In the genomic region with DNA sequence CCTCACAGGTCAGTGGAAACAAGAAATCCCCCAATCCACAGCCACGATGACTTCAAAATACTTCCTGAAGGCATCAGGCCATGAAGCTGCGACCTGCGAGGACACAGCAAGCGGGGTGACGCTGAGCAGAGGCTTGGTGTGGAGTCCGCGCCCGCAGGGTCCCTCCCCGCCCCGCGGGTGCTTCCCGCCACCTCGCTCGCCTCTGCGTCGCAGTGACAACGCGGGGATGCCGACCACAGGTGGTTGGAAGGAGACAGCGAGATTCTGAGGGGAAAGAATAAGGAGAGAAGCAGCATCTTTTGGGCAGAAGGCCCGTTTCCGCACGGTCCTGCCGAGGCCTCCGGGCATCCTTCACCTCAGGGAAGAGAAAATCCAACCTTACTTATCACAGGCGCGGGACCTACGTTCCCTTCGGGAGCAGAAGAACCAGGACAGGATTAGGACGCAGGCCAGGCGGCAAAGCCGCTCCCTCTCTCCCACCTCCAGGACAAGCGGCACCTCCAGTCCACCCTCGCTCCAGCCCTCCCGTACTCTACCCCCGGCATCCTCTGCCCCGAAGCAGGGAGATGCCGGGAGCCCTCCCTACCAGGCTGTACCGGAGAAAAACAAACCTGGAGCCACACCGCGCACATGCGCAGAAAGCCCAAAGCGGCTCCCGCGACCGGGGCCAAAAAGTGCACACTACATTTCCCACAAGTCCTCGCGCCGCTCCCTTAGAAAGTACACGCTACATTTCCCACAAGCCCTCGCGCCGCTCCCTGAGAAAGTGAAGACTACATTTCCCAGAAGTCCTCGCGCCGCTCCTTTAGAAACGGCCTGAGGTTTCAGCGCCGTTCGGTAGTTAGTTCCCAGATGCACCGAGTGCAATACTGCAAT, we compare ENCODE assay signal across 8 cellular contexts.
DNase-seq lines count a peak whose midpoint lies in the region; ATAC-seq and TF ChIP-seq lines count a peak whose summit lies in the region.

No MANE protein-coding gene starts in this region.

- peaks cover 0 to 15% (median 4%) of the 10 kb centered on the region in 4 donors for H3K4me1 ChIP-seq in Peyer's patch
- peaks cover 7 to 32% (median 12%) of the 10 kb centered on the region in 3 donors for H3K4me1 ChIP-seq in esophagus squamous epithelium
- H3K4me1 ChIP-seq in muscle layer of duodenum (ENCODE audit: control insufficient read depth in 1 of 2, insufficient read depth in 2 of 2, low read length in 2 of 2) = peaks cover 0 to 12% of the 10 kb centered on the region in 2 donors

- peak; percentile 95 for ATAC-seq in GM21825 (IDR thresholded peaks at IDR 0.05; ENCODE audit: unreplicated experiment)

- 0% methylated on average over 8 to 38 of the region's 61 CpGs for WGBS in esophagus squamous epithelium, 2 donors

- H3K27me3 ChIP-seq in Peyer's patch (no peaks in the 10 kb centered on the region), esophagus squamous epithelium (no peaks in the 10 kb centered on the region), muscle layer of duodenum (ENCODE audit: low read depth, low read length) (no peaks in the 10 kb centered on the region)

- DNase-seq in DMS79 treated with DMSO at 0.1 percent for 48 hours (lab: John Stamatoyannopoulos, UW) (peak; percentile 82), Peyer's patch (peak; percentile 95 to 99 (median 98)), activated T-helper 1 cell treated with Interleukin-2 at 50 U/mL for 16 hours (ENCODE audit: low read depth) (peak; percentile 94), esophagus squamous epithelium (lab: John Stamatoyannopoulos, UW) (peak; percentile 88)
- peak; percentile 93 for DNase-seq in stimulated activated CD8-positive, alpha-beta memory T cell treated with anti-CD3 and anti-CD28 coated beads, Interleukin-7, amount 100 ng/mL, for 24 hours (ENCODE audit: low read depth)

- intact Hi-C loops in esophagus squamous epithelium (cut with DNase I) = no loop called here

- H3K36me3 ChIP-seq in KOPT-K1 (ENCODE audit: insufficient read depth, low read length) (peaks cover 17% of the 10 kb centered on the region), Peyer's patch (no peaks in the 10 kb centered on the region), esophagus squamous epithelium (no peaks in the 10 kb centered on the region), muscle layer of duodenum (ENCODE audit: control insufficient read depth in 1 of 2, insufficient read depth in 2 of 2, low read length in 2 of 2) (peaks cover 0 to 18% of the 10 kb centered on the region in 2 donors)

- H3K27ac ChIP-seq in KOPT-K1 (ENCODE audit: low read depth, low read length, poor library complexity, severe bottlenecking) (peak overlapping the region; percentile 77), Peyer's patch (peak overlapping the region; percentile 56 to 77 (median 62)), esophagus squamous epithelium (peak overlapping the region; percentile 64 to 81 (median 72)), muscle layer of duodenum (ENCODE audit: low read length) (peak overlapping the region; percentile 63)

- H3K9me3 ChIP-seq in KOPT-K1 (ENCODE audit: insufficient read depth, low read length, poor library complexity, severe bottlenecking) (no peaks in the 10 kb centered on the region), Peyer's patch (no peaks in the 10 kb centered on the region), esophagus squamous epithelium (no peaks in the 10 kb centered on the region), muscle layer of duodenum (ENCODE audit: control insufficient read depth in 1 of 2, low read length in 2 of 2) (peaks cover 0 to under 1% of the 10 kb centered on the region in 2 donors)

- H3K4me3 ChIP-seq in Peyer's patch (peak overlapping the region; percentile 55 to 81 (median 70)), esophagus squamous epithelium (peak overlapping the region; percentile 68 to 87 (median 72)), muscle layer of duodenum (ENCODE audit: low read depth in 1 of 2, low read length in 2 of 2) (peak overlapping the region; percentile 90 to 94)

- peak in 1 of 6 experiments; percentile 13 for TF ChIP-seq CTCF in Peyer's patch (IDR thresholded peaks at IDR 0.05)
- peak in 1 of 6 experiments; percentile 40 for TF ChIP-seq CTCF in esophagus squamous epithelium (IDR thresholded peaks at IDR 0.05)

- TF ChIP-seq POLR2A in Peyer's patch (IDR thresholded peaks at IDR 0.05) (peak in 1 of 2 donors; percentile 56), esophagus squamous epithelium (IDR thresholded peaks at IDR 0.05) (peak in 1 of 4 donors; percentile 42)

Comparison
In these comparisons a context has a peak if more than half of its experiments do, and no peak if none do; other contexts are left out.
1. Peak in every context shown above with its lines: DNase-seq, ATAC-seq, H3K4me3 ChIP-seq and H3K27ac ChIP-seq.